ENCODE assay signal across 8 cellular contexts in the genomic region with DNA sequence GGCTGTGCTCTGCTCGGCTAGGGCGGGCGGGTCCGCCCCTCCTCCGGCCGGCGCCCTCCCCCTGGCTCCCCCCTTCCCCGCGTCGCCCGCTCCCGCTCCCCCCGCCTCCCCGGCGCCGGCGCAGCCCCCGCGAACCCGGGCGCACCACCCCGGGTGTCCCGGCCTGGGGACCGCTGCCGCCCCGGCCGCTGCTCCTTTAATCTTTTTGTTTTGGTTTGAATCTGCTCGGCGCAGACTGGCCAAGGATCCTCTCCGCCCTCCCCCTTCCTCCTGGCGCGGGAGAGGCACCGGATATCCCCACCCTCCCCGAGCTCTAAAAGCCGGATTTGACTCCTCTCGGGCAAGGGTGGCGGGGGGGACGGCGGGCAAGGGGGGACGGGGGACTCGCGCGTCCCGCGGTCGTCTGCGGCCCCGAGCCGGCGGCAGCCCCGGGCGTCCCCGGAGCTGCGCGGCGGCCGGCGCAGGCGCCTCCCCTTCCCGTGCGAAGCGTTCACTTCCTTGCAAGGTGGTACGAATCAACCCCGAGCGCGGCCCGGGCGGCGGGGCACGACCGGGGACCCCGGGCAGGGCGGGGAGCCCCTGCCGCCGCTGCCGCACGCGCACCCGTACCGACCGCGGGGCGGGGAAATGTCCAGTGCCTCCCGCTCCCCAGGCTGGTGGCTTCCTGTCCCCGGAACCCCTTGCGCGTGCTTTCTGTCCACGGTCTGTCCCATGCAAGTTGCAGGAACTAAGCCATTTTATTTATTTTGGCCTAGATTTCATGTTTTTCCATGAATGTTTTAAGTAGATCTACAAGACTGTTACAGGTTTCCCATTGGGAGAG. TPM values are rescaled to one million over a fixed set of nuclear protein-coding genes. Genes with fewer than 3 reads are reported as not detected.
A peak's percentile ranks its signal among the peaks of the same experiment; 100 is the strongest.
DNase-seq lines count a peak whose midpoint lies in the region; TF ChIP-seq lines count a peak whose summit lies in the region.

A gene with protein sequence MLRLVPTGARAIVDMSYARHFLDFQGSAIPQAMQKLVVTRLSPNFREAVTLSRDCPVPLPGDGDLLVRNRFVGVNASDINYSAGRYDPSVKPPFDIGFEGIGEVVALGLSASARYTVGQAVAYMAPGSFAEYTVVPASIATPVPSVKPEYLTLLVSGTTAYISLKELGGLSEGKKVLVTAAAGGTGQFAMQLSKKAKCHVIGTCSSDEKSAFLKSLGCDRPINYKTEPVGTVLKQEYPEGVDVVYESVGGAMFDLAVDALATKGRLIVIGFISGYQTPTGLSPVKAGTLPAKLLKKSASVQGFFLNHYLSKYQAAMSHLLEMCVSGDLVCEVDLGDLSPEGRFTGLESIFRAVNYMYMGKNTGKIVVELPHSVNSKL (minus strand): TSS at position 11 of the 823 bp plus-strand sequence. CDS start 81 bp downstream, outside the sequence.

- H3K27me3 ChIP-seq in H9 (ENCODE audit: insufficient read depth, low read length) = peaks cover 60% of the 10 kb centered on the region
- H3K27me3 ChIP-seq in MM.1S (replicated peaks; ENCODE audit: insufficient read depth, low read length) = no peaks in the 10 kb centered on the region
- no peaks in the 10 kb centered on the region for H3K27me3 ChIP-seq in SJSA1 (replicated peaks)
- no peaks in the 10 kb centered on the region for H3K27me3 ChIP-seq in suprapubic skin

- H3K9me3 Mint-ChIP-seq in H9 (peaks cover 0 to 7% of the 10 kb centered on the region in 2 experiments; a peak in 1 of 5 replicates), neural crest cell (no peaks in the 10 kb centered on the region)

- no peak within 1 kb of the TSS for H3T11ph ChIP-seq in H9 (ENCODE audit: low read length)

- no peak within 1 kb of the TSS for H3K23ac ChIP-seq in H9 (ENCODE audit: insufficient read length, low read depth, low read length)

- H3K23me2 ChIP-seq in H9 (ENCODE audit: insufficient read length, low read depth, low read length, poor library complexity, severe bottlenecking) = peaks cover 29% of the 10 kb centered on the region

- no peak within 1 kb of the TSS for H3K4ac ChIP-seq in H9 (ENCODE audit: low read depth, low read length)

- peaks cover 49 to 57% of the 10 kb centered on the region in 2 experiments for H3K4me1 Mint-ChIP-seq in H9
- H3K4me1 Mint-ChIP-seq in neural crest cell = peaks cover 66% of the 10 kb centered on the region

- H3K36me3 ChIP-seq in ES-I3 (ENCODE audit: insufficient read depth, low read length) (no peaks in the 10 kb centered on the region), MM.1S (replicated peaks; ENCODE audit: insufficient read depth, low read length) (no peaks in the 10 kb centered on the region), SJSA1 (peaks cover 10% of the 10 kb centered on the region), suprapubic skin (no peaks in the 10 kb centered on the region)

- TF ChIP-seq EP300 in suprapubic skin (IDR thresholded peaks at IDR 0.05) = no peak

- H3K4me2 ChIP-seq in H9 (ENCODE audit: insufficient read depth, insufficient read length, low read length) (peak within 1 kb of the TSS; percentile 97), MM.1S (ENCODE audit: low read depth, low read length) (peak within 1 kb of the TSS; percentile 100)

- H3K4me1 ChIP-seq in ES-I3 (ENCODE audit: insufficient read depth, low read length) = peaks cover 9% of the 10 kb centered on the region
- H3K4me1 ChIP-seq in H9 (ENCODE audit: insufficient read depth, low read length) = no peaks in the 10 kb centered on the region; the same call in 1 of the 2 replicates
- H3K4me1 ChIP-seq in MM.1S (ENCODE audit: low read length) = peaks cover 8% of the 10 kb centered on the region
- H3K4me1 ChIP-seq in SJSA1 (replicated peaks) = peaks cover 38% of the 10 kb centered on the region
- peaks cover 63% of the 10 kb centered on the region for H3K4me1 ChIP-seq in suprapubic skin

- no peak within 1 kb of the TSS for H2AFZ ChIP-seq in H9 (ENCODE audit: low read length)
- H2AFZ ChIP-seq in MM.1S (ENCODE audit: low read length) = peak within 1 kb of the TSS; percentile 88

- H3K18ac ChIP-seq in H9 (ENCODE audit: insufficient read length, low read depth, low read length) = no peak within 1 kb of the TSS

- H3K79me1 ChIP-seq in H9 (ENCODE audit: insufficient read depth, low read depth, low read length, poor library complexity, severe bottlenecking) = no peaks in the 10 kb centered on the region

- no peaks in the 10 kb centered on the region for H3K79me2 ChIP-seq in H9 (ENCODE audit: insufficient read depth, low read length)
- peaks cover 65% of the 10 kb centered on the region for H3K79me2 ChIP-seq in MM.1S (ENCODE audit: low read length)

- H3K9me3 ChIP-seq in ES-I3 (ENCODE audit: control insufficient read depth, insufficient read depth, low read length) (no peaks in the 10 kb centered on the region), H9 (ENCODE audit: control insufficient read depth, low read depth, low read length) (no peaks in the 10 kb centered on the region), MM.1S (replicated peaks; ENCODE audit: insufficient read depth, low read length) (no peaks in the 10 kb centered on the region), SJSA1 (replicated peaks) (no peaks in the 10 kb centered on the region), suprapubic skin (no peaks in the 10 kb centered on the region)

- H3K56ac ChIP-seq in H9 (ENCODE audit: insufficient read length, low read depth, low read length) = no peak within 1 kb of the TSS

- H2AK5ac ChIP-seq in H9 (ENCODE audit: insufficient read length, low read length) = no peak within 1 kb of the TSS

- no peaks in the 10 kb centered on the region for H3K9me2 ChIP-seq in MM.1S (replicated peaks; ENCODE audit: insufficient read depth, low read length)

- no peak within 1 kb of the TSS for H4K91ac ChIP-seq in H9 (ENCODE audit: insufficient read length, low read depth, low read length)

- H2BK15ac ChIP-seq in H9 (ENCODE audit: low read depth, low read length) = no peak within 1 kb of the TSS

- H3K27ac ChIP-seq in H9 (ENCODE audit: insufficient read length, low read depth, low read length) (no peak within 1 kb of the TSS), MM.1S (ENCODE audit: low read length) (peak within 1 kb of the TSS; percentile 99), SJSA1 (peak within 1 kb of the TSS; percentile 87), suprapubic skin (peak within 1 kb of the TSS; percentile 100)

- peak in 1 of 2 donors; percentile 53 for TF ChIP-seq POLR2A in suprapubic skin (IDR thresholded peaks at IDR 0.05)

- H4K5ac ChIP-seq in H9 (ENCODE audit: insufficient read length, low read depth, low read length) = no peak within 1 kb of the TSS

- H3K14ac ChIP-seq in H9 (ENCODE audit: insufficient read depth, low read length) = peak within 1 kb of the TSS; percentile 52; the same call in 1 of the 2 replicates

- H3K27me3 Mint-ChIP-seq in H9 (ENCODE audit: low read depth) (peaks cover 82% of the 10 kb centered on the region), neural crest cell (ENCODE audit: low read depth) (peaks cover 69% of the 10 kb centered on the region)

- H3K9ac ChIP-seq in ES-I3 (ENCODE audit: low read depth, low read length) (peak within 1 kb of the TSS; percentile 89), H9 (ENCODE audit: extremely low read depth, insufficient read length, low read length) (peak within 1 kb of the TSS; percentile 47), MM.1S (ENCODE audit: low read length) (peak within 1 kb of the TSS; percentile 93)

- no peak within 1 kb of the TSS for H4K8ac ChIP-seq in H9 (replicated peaks; ENCODE audit: insufficient read length, low read depth, low read length)

- H2BK5ac ChIP-seq in H9 (ENCODE audit: insufficient read length, low read length) = no peak within 1 kb of the TSS

- H3K4me3 ChIP-seq in MM.1S (ENCODE audit: low read length) (peak within 1 kb of the TSS; percentile 95), SJSA1 (peak within 1 kb of the TSS; percentile 95), fibroblast of villous mesenchyme (ENCODE audit: low read depth, low read length) (peak within 1 kb of the TSS; percentile 92), suprapubic skin (peak within 1 kb of the TSS; percentile 99)

- no peak within 1 kb of the TSS for H2BK12ac ChIP-seq in H9 (ENCODE audit: insufficient read length, low read depth, low read length)

- H4K20me1 ChIP-seq in H9 (ENCODE audit: control insufficient read depth, insufficient read depth, insufficient read length) (no peaks in the 10 kb centered on the region), MM.1S (ENCODE audit: insufficient read depth, low read length) (no peaks in the 10 kb centered on the region)

- DNase-seq in H9 = peak; percentile 84
- peak; percentile 89 for DNase-seq in MM.1S
- peak; percentile 82 to 94 for DNase-seq in SJSA1 (ENCODE audit: low read depth in 1 of 2, low spot score in 2 of 2)
- peak; percentile 57 for DNase-seq in activated gamma-delta T cell treated with anti-CD3 and anti-CD28 coated beads, Interleukin-2, amount 50 U/mL, for 16 hours (ENCODE audit: low read depth)
- DNase-seq in fibroblast of villous mesenchyme (ENCODE audit: low read depth) = peak; percentile 91
- DNase-seq in neural crest cell (ENCODE audit: low read depth, low spot score) = peak; percentile 63
- DNase-seq in suprapubic skin (ENCODE audit: low spot score in 2 of 2) = peak; percentile 93 to 94

- H3K36me3 Mint-ChIP-seq in H9 (ENCODE audit: insufficient read depth in 1 of 3, low read depth in 3 of 3) (peaks cover 0 to 2% (median 0%) of the 10 kb centered on the region in 3 experiments; a peak in 2 of 7 replicates), neural crest cell (ENCODE audit: low read depth) (no peaks in the 10 kb centered on the region)

- WGBS in H9 (ENCODE audit: extremely low coverage, insufficient read length, low lambda C conversion rate) = no CpG with 5 or more reads among the region's 88 CpGs
- WGBS in suprapubic skin = 0% methylated on average over 18 of the region's 88 CpGs

- H3K4me3 Mint-ChIP-seq in H9 = peak within 1 kb of the TSS; percentile 77 to 95
- peak within 1 kb of the TSS; percentile 99 for H3K4me3 Mint-ChIP-seq in neural crest cell

- peaks cover 18% of the 10 kb centered on the region for H3F3A ChIP-seq in MM.1S (ENCODE audit: insufficient read depth, low read length)

- TF ChIP-seq CTCF in H9 (conservative IDR thresholded peaks at IDR 0.05) (no peak), MM.1S (IDR thresholded peaks at IDR 0.05; ENCODE audit: low read length) (no peak), fibroblast of villous mesenchyme (IDR thresholded peaks at IDR 0.05; ENCODE audit: insufficient read depth, low read depth, low read length) (no peak), neural crest cell (conservative IDR thresholded peaks at IDR 0.05) (no peak), suprapubic skin (IDR thresholded peaks at IDR 0.05) (no peak)

- H3K27ac Mint-ChIP-seq in H9 (no peak within 1 kb of the TSS), neural crest cell (ENCODE audit: unreplicated experiment) (peak within 1 kb of the TSS; percentile 83)

- H2BK20ac ChIP-seq in H9 (ENCODE audit: low read depth, low read length, poor library complexity, severe bottlenecking) = no peak within 1 kb of the TSS

- no peak within 1 kb of the TSS for H2BK120ac ChIP-seq in H9 (ENCODE audit: low read depth, low read length, poor library complexity, severe bottlenecking)

RNA-seq across cellular contexts. Expression of the gene that starts here (rescaled TPM):
- 1.6 and 2.7 TPM in 2 replicates for total RNA-seq in H9 (2021)
- 16.2 and 17.4 TPM in 2 replicates for total RNA-seq in SJSA1 (2014; rRNA removed; shearing (Covaris generic))
- 11.6 and 12.1 TPM in 2 replicates for total RNA-seq in fibroblast of villous mesenchyme
- total RNA-seq in neural crest cell = 9.2 and 12.1 TPM in 2 replicates
- 10 to 100 TPM; 14.0 to 20.4 (median 15.5) TPM for total RNA-seq in suprapubic skin
